11 cellular contexts compared by ENCODE assay signal in the genomic region with DNA sequence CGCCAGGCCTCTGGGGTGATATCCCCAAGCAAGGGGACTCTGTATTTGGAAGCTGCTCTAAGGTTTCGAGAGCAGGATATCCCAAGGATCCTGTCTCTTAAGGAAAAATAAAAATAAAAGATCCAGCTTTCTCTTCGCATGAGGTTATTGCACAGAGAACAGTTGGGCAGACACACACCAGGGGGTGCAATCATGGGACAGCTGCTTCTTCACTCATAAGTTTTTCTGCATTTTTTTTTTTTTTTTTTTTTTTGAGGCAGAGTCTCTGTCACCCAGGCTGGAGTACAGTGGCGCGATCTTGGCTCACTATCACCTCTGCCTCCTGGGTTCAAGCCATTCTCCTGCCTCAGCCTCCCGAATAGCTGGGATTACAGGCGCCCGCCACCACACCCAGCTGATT. TPM values are rescaled to one million over a fixed set of nuclear protein-coding genes. Genes with fewer than 3 reads are reported as not detected.
"Had no signal": no experiment of that assay in that cellular context is flagged by ENCODE, and none has a peak within 500 bp of the region (broad histone marks: within the 10 kb centered on the region; RNA-seq: fewer than 3 reads in every experiment).

No MANE protein-coding gene starts in this region.

RNA-seq across cellular contexts. Expression of gene MYL11, which starts 32.6 kb away (rescaled TPM):
- total RNA-seq: activated B cell treated with CpG ODN at 0.5 μM for 24 hours, dermis blood vessel endothelial cell, frontal cortex, kidney epithelial cell, left lobe of liver, lower lobe of right lung, mesenteric fat pad, neural crest cell, osteocyte had no signal
- polyA plus RNA-seq: naive thymus-derived CD4-positive, alpha-beta T cell had no signal

RNA-seq across cellular contexts. Expression of gene SEPTIN1, which starts 40.4 kb away (rescaled TPM):
- total RNA-seq: dermis blood vessel endothelial cell, frontal cortex, hepatocyte had no signal
